In the genomic region with DNA sequence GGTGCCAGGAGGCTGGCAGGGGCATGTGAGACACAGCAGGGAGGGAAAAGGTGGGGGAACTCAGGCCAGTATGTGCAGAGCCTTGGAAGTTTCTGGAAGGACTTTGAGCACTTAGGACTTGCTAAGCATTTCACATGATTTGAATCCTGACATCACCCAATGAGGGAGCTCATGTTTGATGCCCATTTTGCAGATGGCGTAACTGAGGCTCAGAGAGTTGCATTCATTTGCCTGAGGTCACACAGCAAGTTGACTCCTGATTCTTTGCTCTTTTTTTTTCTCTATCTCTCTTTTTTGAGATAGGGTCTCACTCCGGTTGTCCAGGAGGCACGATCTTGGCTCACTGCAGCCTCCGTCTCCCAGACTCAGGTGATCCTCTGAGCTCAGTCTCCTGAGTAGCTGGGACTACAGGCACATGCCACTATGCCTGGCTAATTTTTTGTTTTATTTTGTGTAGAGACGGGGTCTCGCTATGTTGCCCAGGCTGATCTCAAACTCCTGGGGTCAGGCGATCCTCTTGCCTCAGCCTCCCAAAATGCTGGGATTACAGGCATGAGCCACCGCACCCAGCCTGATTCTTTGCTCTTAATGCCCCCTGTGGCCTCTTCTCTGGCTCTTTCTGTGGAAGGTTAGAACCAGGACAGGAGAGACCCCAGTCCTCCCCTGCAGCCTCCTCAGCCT, we compare ENCODE assay signal across 1 cellular context.
TF ChIP-seq lines count a peak whose summit lies in the region.

No MANE protein-coding gene starts in this region.

TF ChIP-seq in K562, 482 proteins besides CTCF, POLR2A, EP300 and RAD21 (continued from another document):
- TF ChIP-seq ZNF589 (CRISPR knock-in tag; IDR thresholded peaks at IDR 0.05; ENCODE audit: low read depth): no peak
- no peak for TF ChIP-seq PRPF4 (IDR thresholded peaks at IDR 0.05; ENCODE audit: insufficient read depth, low read depth, low read length, poor library complexity, severe bottlenecking)
- TF ChIP-seq SRF (CRISPR knock-in tag; IDR thresholded peaks at IDR 0.05): no peak
- no peak for TF ChIP-seq ZNF584 (CRISPR knock-in tag; IDR thresholded peaks at IDR 0.05; ENCODE audit: low read depth)
- TF ChIP-seq PML (IDR thresholded peaks at IDR 0.05; ENCODE audit: low read length): no peak
- no peak for TF ChIP-seq XRCC3 (IDR thresholded peaks at IDR 0.05)
- TF ChIP-seq, protein P1, sequence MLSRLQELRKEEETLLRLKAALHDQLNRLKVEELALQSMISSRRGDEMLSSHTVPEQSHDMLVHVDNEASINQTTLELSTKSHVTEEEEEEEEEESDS (CRISPR knock-in tag; IDR thresholded peaks at IDR 0.05): no peak
